Comparison of ENCODE assay signal across 2 cellular contexts in genomic region chr10:104321716-104322415, GRCh38.
A peak's percentile ranks its signal among the peaks of the same experiment; 100 is the strongest.
TF ChIP-seq lines count a peak whose summit lies in the region.

No MANE protein-coding gene starts in this region.

TF ChIP-seq in HEK293, 187 proteins besides CTCF, POLR2A, EP300 and RAD21:
- TF ChIP-seq ZNF211 (tag by site-specific recombination; IDR thresholded peaks at IDR 0.05; ENCODE audit: low read depth) (no peak), ZFHX2 (tag by site-specific recombination; conservative IDR thresholded peaks at IDR 0.05) (no peak), ZFP3 (tag by site-specific recombination; IDR thresholded peaks at IDR 0.05; ENCODE audit: low read depth) (no peak), SCRT2 (tag by site-specific recombination; IDR thresholded peaks at IDR 0.05) (peak; percentile 89), ZFP41 (tag by site-specific recombination; IDR thresholded peaks at IDR 0.05; ENCODE audit: borderline replicate concordance) (no peak)

TF ChIP-seq in GM12878, 131 proteins besides CTCF, POLR2A, EP300 and RAD21:
- TF ChIP-seq E2F4 (IDR thresholded peaks at IDR 0.05; ENCODE audit: low read depth, low read length) (no peak), BHLHE40 (IDR thresholded peaks at IDR 0.05; ENCODE audit: borderline replicate concordance in 1 of 2, low read depth in 2 of 2, low read length in 1 of 2) (peak in 1 of 2 experiments; percentile 28; a peak in 1 of 4 replicates), SPI1 (IDR thresholded peaks at IDR 0.05; ENCODE audit: borderline replicate concordance, insufficient read depth, low read depth, low read length) (no peak), USF1 (IDR thresholded peaks at IDR 0.05; ENCODE audit: borderline replicate concordance, extremely low read length, insufficient read depth, low read depth, low read length) (peak; percentile 25), NFXL1 (IDR thresholded peaks at IDR 0.05; ENCODE audit: borderline replicate concordance) (no peak), SP1 (IDR thresholded peaks at IDR 0.05; ENCODE audit: low read depth, low read length) (no peak), ZNF384 (IDR thresholded peaks at IDR 0.05; ENCODE audit: borderline replicate concordance, low read depth, low read length) (no peak), GABPA (IDR thresholded peaks at IDR 0.05; ENCODE audit: low read depth) (no peak), SREBF2 (IDR thresholded peaks at IDR 0.05; ENCODE audit: low read length) (no peak), CEBPB (IDR thresholded peaks at IDR 0.05; ENCODE audit: borderline replicate concordance in 1 of 2, low read depth in 2 of 2, low read length in 2 of 2) (no peak)
TF ChIP-seq in GM12878: peak in this region for 2.
